9 cellular contexts compared by ENCODE assay signal in genomic region chr4:140103676-140104075, GRCh38. TPM values are rescaled to one million over a fixed set of nuclear protein-coding genes. Genes with fewer than 3 reads are reported as not detected.
A peak's percentile ranks its signal among the peaks of the same experiment; 100 is the strongest.
DNase-seq lines count a peak whose midpoint lies in the region; ATAC-seq and TF ChIP-seq lines count a peak whose summit lies in the region.
"Had no signal": no experiment of that assay in that cellular context is flagged by ENCODE, and none has a peak within 500 bp of the region (broad histone marks: within the 10 kb centered on the region; RNA-seq: fewer than 3 reads in every experiment).

No MANE protein-coding gene starts in this region.

- H3K27ac Mint-ChIP-seq in CD4-positive, alpha-beta T cell = no peak overlapping the region
- H3K27ac Mint-ChIP-seq in activated T-helper 17 cell treated with anti-CD3 and anti-CD28 coated beads, Interleukin-2, amount 50 U/mL, for 72 hours = peak overlapping the region; percentile 88

- H3K36me3 Mint-ChIP-seq in CD4-positive, alpha-beta T cell (ENCODE audit: low read depth) = no peaks in the 10 kb centered on the region
- H3K36me3 Mint-ChIP-seq in activated T-helper 17 cell treated with anti-CD3 and anti-CD28 coated beads, Interleukin-2, amount 50 U/mL, for 72 hours (ENCODE audit: low read depth) = no peaks in the 10 kb centered on the region

- H3K4me3 Mint-ChIP-seq in CD4-positive, alpha-beta T cell = no peak overlapping the region
- H3K4me3 Mint-ChIP-seq in activated T-helper 17 cell treated with anti-CD3 and anti-CD28 coated beads, Interleukin-2, amount 50 U/mL, for 72 hours = peak overlapping the region; percentile 67

- H3K9me3 ChIP-seq in CD4-positive, alpha-beta T cell (ENCODE audit: control insufficient read depth, low read length) = no peaks in the 10 kb centered on the region

- no peak overlapping the region for H3K27ac ChIP-seq in CD4-positive, alpha-beta T cell (ENCODE audit: low read depth, low read length)
- H3K27ac ChIP-seq: cardiac muscle cell had no signal

- H3K9me3 Mint-ChIP-seq in CD4-positive, alpha-beta T cell = peaks cover 2% of the 10 kb centered on the region
- no peaks in the 10 kb centered on the region for H3K9me3 Mint-ChIP-seq in activated T-helper 17 cell treated with anti-CD3 and anti-CD28 coated beads, Interleukin-2, amount 50 U/mL, for 72 hours

- ATAC-seq in CD4-positive, alpha-beta T cell (ENCODE audit: poor library complexity) = peak; percentile 78
- ATAC-seq in GM21423 (IDR thresholded peaks at IDR 0.05; ENCODE audit: unreplicated experiment) = peak; percentile 93
- ATAC-seq in activated T-helper 17 cell treated with anti-CD3 and anti-CD28 coated beads, Interleukin-2, amount 50 U/mL, for 72 hours (replicated peaks) = peak; percentile 96

- DNase-seq in CD4-positive, alpha-beta T cell = peak in 2 of 10 experiments; percentile 20 to 25
- DNase-seq in HS-5 (ENCODE audit: low read depth) (peak; percentile 58), NCI-H524 treated with DMSO at 0.1 percent for 48 hours (lab: John Stamatoyannopoulos, UW) (no peak), ecto neural progenitor cell (ENCODE audit: low spot score) (no peak), T1000 (lab: John Stamatoyannopoulos, UW) (no peak)
- DNase-seq in stimulated activated CD4-positive, alpha-beta T cell treated with anti-CD3 and anti-CD28 coated beads, Interleukin-4, amount 100 ng/mL, for 1 hour = peak; percentile 12

- H3K27me3 Mint-ChIP-seq in CD4-positive, alpha-beta T cell = no peaks in the 10 kb centered on the region
- peaks cover 7% of the 10 kb centered on the region for H3K27me3 Mint-ChIP-seq in activated T-helper 17 cell treated with anti-CD3 and anti-CD28 coated beads, Interleukin-2, amount 50 U/mL, for 72 hours

- POLR2A ChIA-PET in CD4-positive, alpha-beta T cell (lab: Charles Lee) = interaction anchor here (1.1 to 1.3 kb wide), 2 partner anchors 8 to 33 kb away, joined by 3 to 4 read pairs; no protein-coding TSS in a partner anchor

- CTCF ChIA-PET in CD4-positive, alpha-beta T cell (lab: Charles Lee) = interaction anchor here (1.6 kb wide), 1 partner anchor 11 kb away, joined by 5 read pairs; no protein-coding TSS in a partner anchor

- no peak for TF ChIP-seq CTCF in CD4-positive, alpha-beta T cell (IDR thresholded peaks at IDR 0.05)

- peaks cover 46% of the 10 kb centered on the region for H3K4me1 Mint-ChIP-seq in CD4-positive, alpha-beta T cell (ENCODE audit: low read depth)
- peaks cover 25% of the 10 kb centered on the region for H3K4me1 Mint-ChIP-seq in activated T-helper 17 cell treated with anti-CD3 and anti-CD28 coated beads, Interleukin-2, amount 50 U/mL, for 72 hours

- intact Hi-C loops in CD4-positive, alpha-beta T cell (cut with DNase I, micrococcal nuclease) = no loop called here

- no peaks in the 10 kb centered on the region for H3K27me3 ChIP-seq in CD4-positive, alpha-beta T cell (ENCODE audit: control insufficient read depth, insufficient read depth, low read length)
- H3K27me3 ChIP-seq: cardiac muscle cell had no signal

RNA-seq across cellular contexts. Expression of gene MAML3, which starts 50.3 kb away (rescaled TPM):
- 1 to 10 TPM; 2.5 to 2.9 TPM for total RNA-seq in CD4-positive, alpha-beta T cell
- 1 to 10 TPM in 1 of 2 donors, under 1 TPM in 1; 0.98 to 1.3 TPM for total RNA-seq in activated T-helper 17 cell treated with anti-CD3 and anti-CD28 coated beads, Interleukin-2, amount 50 U/mL, for 72 hours

Comparison
In these comparisons a context has a peak if more than half of its experiments do, and no peak if none do; other contexts are left out.
1. DNase-seq: peak in HS-5 (single experiment) and stimulated activated CD4-positive, alpha-beta T cell treated with anti-CD3 and anti-CD28 coated beads, Interleukin-4, amount 100 ng/mL, for 1 hour (single experiment); none in NCI-H524 treated with DMSO at 0.1 percent for 48 hours (single experiment), ecto neural progenitor cell (single experiment) and T1000 (single experiment).
2. Peak in every context shown above with its lines, with median percentiles within 50 percentile points of each other: ATAC-seq.